1 cellular context compared by ENCODE assay signal in genomic region chr6:47075741-47076421, GRCh38.
A peak's percentile ranks its signal among the peaks of the same experiment; 100 is the strongest.
TF ChIP-seq lines count a peak whose summit lies in the region.

No MANE protein-coding gene starts in this region.

TF ChIP-seq in HepG2, 621 proteins besides CTCF, POLR2A, EP300 and RAD21 (continued from another document and continues in another):
- TF ChIP-seq ZNF609 (CRISPR knock-in tag; IDR thresholded peaks at IDR 0.05; ENCODE audit: borderline replicate concordance): peak; percentile 91
- peak; percentile 22; the same call in 1 of the 2 replicates for TF ChIP-seq FOXP1 (IDR thresholded peaks at IDR 0.05)
- peak; percentile 81 for TF ChIP-seq FOXP1 (CRISPR knock-in tag; IDR thresholded peaks at IDR 0.05)
- peak; percentile 90 for TF ChIP-seq RERE (CRISPR knock-in tag; IDR thresholded peaks at IDR 0.05; ENCODE audit: low read depth)
- TF ChIP-seq MIER3 (CRISPR knock-in tag; IDR thresholded peaks at IDR 0.05; ENCODE audit: borderline replicate concordance): peak; percentile 86; the same call in 1 of the 2 replicates
- peak; percentile 85; the same call in 1 of the 2 replicates for TF ChIP-seq TFAP4 (IDR thresholded peaks at IDR 0.05; ENCODE audit: borderline replicate concordance, low read depth)
- TF ChIP-seq BORCS8-MEF2B (CRISPR knock-in tag; IDR thresholded peaks at IDR 0.05): peak; percentile 33; the same call in 1 of the 2 replicates
- peak; percentile 98 for TF ChIP-seq HNF4A (CRISPR knock-in tag; IDR thresholded peaks at IDR 0.05)
- peak; percentile 22; the same call in 1 of the 2 replicates for TF ChIP-seq CHD2 (IDR thresholded peaks at IDR 0.05; ENCODE audit: low read depth, low read length)
- TF ChIP-seq HDAC2 (CRISPR knock-in tag; IDR thresholded peaks at IDR 0.05): peak; percentile 96
- TF ChIP-seq PAX8 (CRISPR knock-in tag; IDR thresholded peaks at IDR 0.05; ENCODE audit: borderline replicate concordance): peak; percentile 50; the same call in 1 of the 2 replicates
- TF ChIP-seq ZNF550 (CRISPR knock-in tag; IDR thresholded peaks at IDR 0.05; ENCODE audit: borderline replicate concordance): no peak
- no peak for TF ChIP-seq NONO (IDR thresholded peaks at IDR 0.05)
- TF ChIP-seq NONO (CRISPR knock-in tag; conservative IDR thresholded peaks at IDR 0.05): peak; percentile 64; the same call in 1 of the 2 replicates
- peak; percentile 68; the same call in 1 of the 2 replicates for TF ChIP-seq ZFP90 (CRISPR knock-in tag; IDR thresholded peaks at IDR 0.05; ENCODE audit: borderline replicate concordance)
- TF ChIP-seq ZNF710 (CRISPR knock-in tag; IDR thresholded peaks at IDR 0.05; ENCODE audit: borderline replicate concordance): peak; percentile 98
- TF ChIP-seq ZSCAN25 (CRISPR knock-in tag; IDR thresholded peaks at IDR 0.05): no peak
- TF ChIP-seq SOX5 (CRISPR knock-in tag; IDR thresholded peaks at IDR 0.05; ENCODE audit: borderline replicate concordance): peak; percentile 99
- peak; percentile 98 for TF ChIP-seq NCOR1 (IDR thresholded peaks at IDR 0.05; ENCODE audit: borderline replicate concordance, low read length)
- no peak for TF ChIP-seq ZNF720 (CRISPR knock-in tag; IDR thresholded peaks at IDR 0.05)
- peak; percentile 75; the same call in 1 of the 2 replicates for TF ChIP-seq FOXK1 (CRISPR knock-in tag; IDR thresholded peaks at IDR 0.05; ENCODE audit: borderline replicate concordance, low read depth)
- peak; percentile 25 for TF ChIP-seq MAX (IDR thresholded peaks at IDR 0.05)
- peak; percentile 58; the same call in 1 of the 2 replicates for TF ChIP-seq MEF2D (CRISPR knock-in tag; IDR thresholded peaks at IDR 0.05)
- peak; percentile 92 for TF ChIP-seq ZBTB7B (CRISPR knock-in tag; IDR thresholded peaks at IDR 0.05)
- peak; percentile 50; the same call in 1 of the 2 replicates for TF ChIP-seq HOMEZ (CRISPR knock-in tag; IDR thresholded peaks at IDR 0.05; ENCODE audit: low read depth)
- TF ChIP-seq NFE2 (CRISPR knock-in tag; IDR thresholded peaks at IDR 0.05): 0 out of 2 replicates have a peak, but pooled peaks have one; percentile 9
- peak; percentile 97 for TF ChIP-seq THRA (CRISPR knock-in tag; IDR thresholded peaks at IDR 0.05; ENCODE audit: borderline replicate concordance)
- TF ChIP-seq GMEB2 (CRISPR knock-in tag; IDR thresholded peaks at IDR 0.05; ENCODE audit: low read depth): no peak
- peak; percentile 99 for TF ChIP-seq ZNF644 (CRISPR knock-in tag; IDR thresholded peaks at IDR 0.05; ENCODE audit: low read depth)
- peak; percentile 67 for TF ChIP-seq XRCC5 (optimal IDR thresholded peaks at IDR 0.05; ENCODE audit: low read length)
- peak; percentile 100 for TF ChIP-seq ZNF12 (CRISPR knock-in tag; IDR thresholded peaks at IDR 0.05)
- TF ChIP-seq FOXA1 (IDR thresholded peaks at IDR 0.05): no peak
- TF ChIP-seq FOXA1 (CRISPR knock-in tag; IDR thresholded peaks at IDR 0.05): peak; percentile 87
- TF ChIP-seq RXRB (CRISPR knock-in tag; IDR thresholded peaks at IDR 0.05; ENCODE audit: borderline replicate concordance): peak; percentile 92
- TF ChIP-seq RBFOX2 (IDR thresholded peaks at IDR 0.05; ENCODE audit: low read depth, low read length): peak; percentile 78
- peak; percentile 45; the same call in 1 of the 2 replicates for TF ChIP-seq KMT2B (CRISPR knock-in tag; IDR thresholded peaks at IDR 0.05)
- peak; percentile 89 for TF ChIP-seq FOXA3 (CRISPR knock-in tag; IDR thresholded peaks at IDR 0.05)
- peak; percentile 43 for TF ChIP-seq MAFF (IDR thresholded peaks at IDR 0.05; ENCODE audit: low read depth, low read length)
- 0 out of 2 replicates have a peak, but pooled peaks have one; percentile 8 for TF ChIP-seq ZBTB3 (CRISPR knock-in tag; IDR thresholded peaks at IDR 0.05; ENCODE audit: borderline replicate concordance, low read depth)
- no peak for TF ChIP-seq IKZF4 (CRISPR knock-in tag; IDR thresholded peaks at IDR 0.05; ENCODE audit: borderline replicate concordance, low read depth, not compliant biosample characterization)
- no peak for TF ChIP-seq TCF12 (IDR thresholded peaks at IDR 0.05)
- peak; percentile 49; the same call in 1 of the 2 replicates for TF ChIP-seq TCF12 (CRISPR knock-in tag; IDR thresholded peaks at IDR 0.05)
- TF ChIP-seq HIC2 (CRISPR knock-in tag; IDR thresholded peaks at IDR 0.05; ENCODE audit: low read depth): 0 out of 2 replicates have a peak, but pooled peaks have one; percentile 53
